8 cellular contexts compared by ENCODE assay signal in genomic region chr2:20350105-20350712, GRCh38. TPM values are rescaled to one million over a fixed set of nuclear protein-coding genes. Genes with fewer than 3 reads are reported as not detected.
DNase-seq lines count a peak whose midpoint lies in the region; ATAC-seq and TF ChIP-seq lines count a peak whose summit lies in the region.

No MANE protein-coding gene starts in this region.

- H3K4me1 ChIP-seq in lower lobe of right lung, result peaks cover 55% of the 10 kb centered on the region

- peak overlapping the region; percentile 91 for H3K27ac ChIP-seq in lower lobe of right lung

- H3K4me3 ChIP-seq in HFF-Myc (replicated peaks; ENCODE audit: low read depth, low read length) (peak overlapping the region; percentile 86), lower lobe of right lung (peak overlapping the region; percentile 93)

- intact Hi-C loops in lower lobe of right lung (cut with DNase I), result no loop called here

- ATAC-seq in lower lobe of right lung, result peak; percentile 74 to 75

- TF ChIP-seq CTCF in HFF-Myc (IDR thresholded peaks at IDR 0.05; ENCODE audit: low read depth, low read length, missing control alignments), result no peak
- no peak for TF ChIP-seq CTCF in lower lobe of right lung (IDR thresholded peaks at IDR 0.05)

- H3K36me3 ChIP-seq in lower lobe of right lung, result no peaks in the 10 kb centered on the region

- DNase-seq in NCI-H1105 (lab: John Stamatoyannopoulos, UW), result peak; percentile 25
- DNase-seq in NCI-H1105 treated with DMSO at 0.1 percent for 48 hours (lab: John Stamatoyannopoulos, UW), result no peak
- no peak for DNase-seq in HFF-Myc (ENCODE audit: extremely low read depth, low read depth)
- peak; percentile 36 for DNase-seq in MV-4-11 (lab: John Stamatoyannopoulos, UW)
- peak; percentile 74 for DNase-seq in activated CD4-positive, CD25-positive, alpha-beta regulatory T cell treated with anti-CD3 and anti-CD28 coated beads, Interleukin-2, amount 50 U/mL, for 72 hours
- DNase-seq in cortex of kidney (lab: John Stamatoyannopoulos, UW), result peak; percentile 18
- DNase-seq in lower lobe of right lung, result peak; percentile 65
- peak; percentile 23 to 54 (median 49) for DNase-seq in stimulated activated CD4-positive, alpha-beta T cell treated with anti-CD3 and anti-CD28 coated beads, TNF-alpha, amount 100 ng/mL, for 4 hours (ENCODE audit: low read depth in 3 of 3)

- H3K27me3 ChIP-seq in lower lobe of right lung (ENCODE audit: low read depth), result no peaks in the 10 kb centered on the region

- no peaks in the 10 kb centered on the region for H3K9me3 ChIP-seq in lower lobe of right lung

RNA-seq across cellular contexts. Expression of gene PUM2, which starts 0.4 kb away (rescaled TPM):
- 112 TPM for total RNA-seq in lower lobe of right lung

Comparison
In these comparisons a context has a peak if more than half of its experiments do, and no peak if none do; other contexts are left out.
1. DNase-seq: peak in NCI-H1105 (single experiment), MV-4-11 (single experiment), activated CD4-positive, CD25-positive, alpha-beta regulatory T cell treated with anti-CD3 and anti-CD28 coated beads, Interleukin-2, amount 50 U/mL, for 72 hours (single experiment), cortex of kidney (single experiment), lower lobe of right lung (single experiment) and stimulated activated CD4-positive, alpha-beta T cell treated with anti-CD3 and anti-CD28 coated beads, TNF-alpha, amount 100 ng/mL, for 4 hours (3 of 3); none in NCI-H1105 treated with DMSO at 0.1 percent for 48 hours (single experiment) and HFF-Myc (single experiment).